8 cellular contexts compared by ENCODE assay signal in genomic region chr4:125317526-125317880, GRCh38. TPM values are rescaled to one million over a fixed set of nuclear protein-coding genes. Genes with fewer than 3 reads are reported as not detected.
DNase-seq lines count a peak whose midpoint lies in the region; ATAC-seq and FAIRE-seq lines count a peak whose summit lies in the region.

No MANE protein-coding gene starts in this region.

- H3K36me3 ChIP-seq in naive thymus-derived CD4-positive, alpha-beta T cell (ENCODE audit: control insufficient read depth in 2 of 3, insufficient read depth in 3 of 3, low read length in 3 of 3) = no peaks in the 10 kb centered on the region

- peak overlapping the region; percentile 17 to 88 (median 52) for H3K4me3 Mint-ChIP-seq in naive thymus-derived CD4-positive, alpha-beta T cell

- peaks cover 0 to 6% (median 0%) of the 10 kb centered on the region in 5 donors for H3K36me3 Mint-ChIP-seq in naive thymus-derived CD4-positive, alpha-beta T cell

- CTCF ChIA-PET in naive thymus-derived CD4-positive, alpha-beta T cell (lab: Charles Lee) = no interaction called here

- H3K27me3 Mint-ChIP-seq in naive thymus-derived CD4-positive, alpha-beta T cell = peaks cover 57 to 76% (median 58%) of the 10 kb centered on the region in 5 donors

- no peak overlapping the region for H3K27ac ChIP-seq in naive thymus-derived CD4-positive, alpha-beta T cell (ENCODE audit: low read depth, low read length)

- DNase-seq in Caki2 (ENCODE audit: low read depth) (peak; percentile 77), NCI-H748 treated with DMSO at 0.1 percent for 48 hours (lab: John Stamatoyannopoulos, UW) (peak; percentile 7), fibroblast of gingiva (ENCODE audit: low read depth) (peak; percentile 58), GM19239 (ENCODE audit: insufficient read length, low spot score) (no peak), DMS79 treated with DMSO at 0.1 percent for 48 hours (lab: John Stamatoyannopoulos, UW) (no peak)
- no peak for DNase-seq in naive thymus-derived CD4-positive, alpha-beta T cell

- POLR2A ChIA-PET in naive thymus-derived CD4-positive, alpha-beta T cell (lab: Charles Lee) = no interaction called here

- peak overlapping the region in 1 of 9 donors; percentile 33 for H3K27ac Mint-ChIP-seq in naive thymus-derived CD4-positive, alpha-beta T cell

- peaks cover 0 to 8% of the 10 kb centered on the region in 2 donors for H3K4me1 ChIP-seq in naive thymus-derived CD4-positive, alpha-beta T cell (ENCODE audit: control insufficient read depth in 2 of 2, insufficient read depth in 2 of 2, low read length in 2 of 2)

- intact Hi-C loops in naive thymus-derived CD4-positive, alpha-beta T cell (cut with micrococcal nuclease) = no loop called here

- in situ Hi-C loops in Caki2 (cut with HindIII; ENCODE audit: low pct_unique_long_range_greater_than_20kb, low sequenced_read_pairs) = no loop called here

- peaks cover 18 to 49% (median 32%) of the 10 kb centered on the region in 7 donors for H3K4me1 Mint-ChIP-seq in naive thymus-derived CD4-positive, alpha-beta T cell

- FAIRE-seq in GM19239 (lab: Jason Lieb, UNC) = no peak

- ATAC-seq in naive thymus-derived CD4-positive, alpha-beta T cell = no peak
- ATAC-seq in HG03135 (IDR thresholded peaks at IDR 0.05; ENCODE audit: unreplicated experiment) = no peak
- ATAC-seq in GM18517 (IDR thresholded peaks at IDR 0.05; ENCODE audit: unreplicated experiment) = no peak

- no peak overlapping the region for H3K4me3 ChIP-seq in naive thymus-derived CD4-positive, alpha-beta T cell (ENCODE audit: low read length)

- H3K9me3 ChIP-seq in naive thymus-derived CD4-positive, alpha-beta T cell (ENCODE audit: control insufficient read depth in 2 of 3, low read length in 3 of 3) = no peaks in the 10 kb centered on the region

- peaks cover 0 to 10% (median 3%) of the 10 kb centered on the region in 11 donors for H3K9me3 Mint-ChIP-seq in naive thymus-derived CD4-positive, alpha-beta T cell

- H3K27me3 ChIP-seq in naive thymus-derived CD4-positive, alpha-beta T cell (ENCODE audit: control insufficient read depth in 2 of 2, insufficient read depth in 2 of 2, low read length in 2 of 2) = peaks cover 0 to 23% of the 10 kb centered on the region in 2 donors

RNA-seq across cellular contexts. Expression of gene FAT4, which starts 2.7 kb away (rescaled TPM):
- 2.7 and 3.2 TPM in 2 replicates for total RNA-seq in Caki2 (2014; rRNA removed; shearing (Covaris generic); ENCODE audit: low replicate concordance)
- total RNA-seq in naive thymus-derived CD4-positive, alpha-beta T cell = under 1 TPM in 2 of 5 experiments, not detected in 3; 0.05 to 0.42 TPM
- not detected for polyA plus RNA-seq in naive thymus-derived CD4-positive, alpha-beta T cell

Comparison
In these comparisons a context has a peak if more than half of its experiments do, and no peak if none do; other contexts are left out.
1. DNase-seq: peak in Caki2 (single experiment), NCI-H748 treated with DMSO at 0.1 percent for 48 hours (single experiment) and fibroblast of gingiva (single experiment); none in naive thymus-derived CD4-positive, alpha-beta T cell (0 of 9), GM19239 (single experiment) and DMS79 treated with DMSO at 0.1 percent for 48 hours (single experiment).